In the genomic region with DNA sequence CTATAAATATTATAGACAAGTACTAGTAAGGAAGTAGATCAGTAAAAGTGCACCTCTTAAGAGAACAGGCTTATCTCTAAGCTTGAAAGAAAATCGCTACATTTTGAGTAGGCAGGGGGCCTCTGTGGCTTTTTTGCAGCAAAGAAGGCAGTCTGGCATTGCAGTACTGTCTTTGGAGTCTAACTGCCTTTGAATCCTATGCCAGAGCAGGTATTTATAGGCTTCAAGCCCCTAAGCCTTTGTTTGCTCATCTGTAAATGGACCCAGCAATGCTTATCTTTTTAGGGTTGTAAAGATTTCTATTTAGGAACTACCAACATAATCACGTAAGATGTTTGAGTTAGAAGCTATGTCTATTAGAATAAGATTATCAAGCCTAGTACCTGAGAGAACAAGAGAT, we compare ENCODE assay signal across 11 cellular contexts. TPM values are rescaled to one million over a fixed set of nuclear protein-coding genes. Genes with fewer than 3 reads are reported as not detected.
"Had no signal": no experiment of that assay in that cellular context is flagged by ENCODE, and none has a peak within 500 bp of the region (broad histone marks: within the 10 kb centered on the region; RNA-seq: fewer than 3 reads in every experiment).

No MANE protein-coding gene starts in this region.

- ATAC-seq: GM23338, HepG2, K562 had no signal

- H3K4me3 ChIP-seq: GM23338, K562 had no signal

- H3K4me3 Mint-ChIP-seq: GM23338, H9, HFFc6 had no signal

- H3K9me3 Mint-ChIP-seq: GM23338, H9, HFFc6 had no signal

- H3K27ac Mint-ChIP-seq: GM23338, HFFc6 had no signal

- H3K27ac ChIP-seq: HL-60 had no signal

- DNase-seq: H9, HCEC 1CT, HFFc6, IMR-90, KG1 had no signal

RNA-seq across cellular contexts. Expression of a gene that starts 23.7 kb away (rescaled TPM):
- total RNA-seq: GM23338, H1, H9, HepG2, HFFc6, HT1080, IMR-90 had no signal
- polyA plus RNA-seq: GM23338, H1, HepG2, IMR-90, K562 had no signal
